Comparison of ENCODE assay signal across 10 cellular contexts in genomic region chr6:47278545-47278944, GRCh38. TPM values are rescaled to one million over a fixed set of nuclear protein-coding genes. Genes with fewer than 3 reads are reported as not detected.
A peak's percentile ranks its signal among the peaks of the same experiment; 100 is the strongest.
DNase-seq lines count a peak whose midpoint lies in the region; ATAC-seq, FAIRE-seq and TF ChIP-seq lines count a peak whose summit lies in the region.
"Had no signal": no experiment of that assay in that cellular context is flagged by ENCODE, and none has a peak within 500 bp of the region (broad histone marks: within the 10 kb centered on the region; RNA-seq: fewer than 3 reads in every experiment).

No MANE protein-coding gene starts in this region.

- peaks cover 5% of the 10 kb centered on the region for H3K36me3 ChIP-seq in astrocyte (ENCODE audit: insufficient read depth, low read length)
- H3K36me3 ChIP-seq in trophoblast cell (ENCODE audit: control insufficient read depth in 1 of 2, insufficient read depth in 2 of 2, low read length in 2 of 2): peaks cover 18 to 34% of the 10 kb centered on the region in 2 experiments
- H3K36me3 ChIP-seq in osteoblast (ENCODE audit: insufficient read depth, low read length): no peaks in the 10 kb centered on the region

- no peak overlapping the region for H3K4me3 Mint-ChIP-seq in astrocyte (ENCODE audit: unreplicated experiment)
- H3K4me3 Mint-ChIP-seq: T-helper 2 cell treated with Interferon-gamma antibody and Interleukin-4, amounts not matched to agents 5 μg/mL and 100 μg/mL, for 36 hours had no signal

- peak overlapping the region; percentile 87 for H3K4ac ChIP-seq in trophoblast cell (ENCODE audit: low read depth, low read length)

- H3K9me3 Mint-ChIP-seq in astrocyte (ENCODE audit: unreplicated experiment): no peaks in the 10 kb centered on the region
- H3K9me3 Mint-ChIP-seq: T-helper 2 cell treated with Interferon-gamma antibody and Interleukin-4, amounts not matched to agents 5 μg/mL and 100 μg/mL, for 36 hours had no signal

- H3K14ac ChIP-seq in trophoblast cell (ENCODE audit: low read length): no peak overlapping the region

- H4K20me1 ChIP-seq in astrocyte (ENCODE audit: insufficient read depth, low read length) (peaks cover 8% of the 10 kb centered on the region), osteoblast (ENCODE audit: insufficient read depth, low read length) (no peaks in the 10 kb centered on the region)

- no peak overlapping the region for H2BK5ac ChIP-seq in trophoblast cell (ENCODE audit: low read depth, low read length, poor library complexity)

- FAIRE-seq in astrocyte (lab: Jason Lieb, UNC): no peak

- H3K4me1 ChIP-seq in astrocyte (ENCODE audit: insufficient read depth, low read length) (no peaks in the 10 kb centered on the region), trophoblast cell (ENCODE audit: control insufficient read depth in 1 of 2, insufficient read depth in 2 of 2, low read length in 2 of 2) (peaks cover 0 to 2% of the 10 kb centered on the region in 2 experiments), osteoblast (ENCODE audit: insufficient read depth, low read length) (no peaks in the 10 kb centered on the region)

- no peak overlapping the region for H3K4me2 ChIP-seq in astrocyte (ENCODE audit: low read length)
- no peak overlapping the region for H3K4me2 ChIP-seq in trophoblast cell (ENCODE audit: low read length)
- no peak overlapping the region for H3K4me2 ChIP-seq in osteoblast (ENCODE audit: insufficient read depth, low read length)

- H3K9me3 ChIP-seq in astrocyte (ENCODE audit: insufficient read depth, low read depth, low read length) (no peaks in the 10 kb centered on the region), trophoblast cell (ENCODE audit: insufficient read depth, low read depth, low read length) (no peaks in the 10 kb centered on the region), osteoblast (ENCODE audit: low read depth, low read length) (no peaks in the 10 kb centered on the region)

- H2BK12ac ChIP-seq in trophoblast cell (ENCODE audit: low read length): no peak overlapping the region

- peaks cover 14% of the 10 kb centered on the region for H3K4me1 Mint-ChIP-seq in astrocyte (ENCODE audit: low read depth, unreplicated experiment)

- WGBS in trophoblast cell (ENCODE audit: extremely low coverage, insufficient coverage, insufficient read length): no CpG with 5 or more reads among the region's 3 CpGs

- no peak overlapping the region for H3K18ac ChIP-seq in trophoblast cell (ENCODE audit: low read length)

- H2BK120ac ChIP-seq in trophoblast cell (ENCODE audit: insufficient read depth, low read length, poor library complexity): no peak overlapping the region

- H2AFZ ChIP-seq in astrocyte (ENCODE audit: low read depth, low read length) (no peak overlapping the region), trophoblast cell (ENCODE audit: insufficient read depth, low read length, poor library complexity) (no peak overlapping the region), osteoblast (ENCODE audit: low read length) (no peak overlapping the region)

- DNase-seq in Jurkat, Clone E6-1 (ENCODE audit: low read depth, low spot score): peak; percentile 62
- DNase-seq in astrocyte (ENCODE audit: low read depth) (no peak), trophoblast cell (peak; percentile 63 to 90), osteoblast (ENCODE audit: insufficient read length, low spot score, missing footprints) (no peak), hippocampal formation (lab: John Stamatoyannopoulos, UW) (no peak)
- DNase-seq: effector CD8-positive, alpha-beta T cell; NCI-H1105 treated with DMSO at 0.1 percent for 48 hours had no signal

- H3K27me3 Mint-ChIP-seq in astrocyte (ENCODE audit: low read depth, unreplicated experiment): no peaks in the 10 kb centered on the region

- H3K79me2 ChIP-seq in astrocyte (ENCODE audit: insufficient read depth, low read length) (peaks cover 2% of the 10 kb centered on the region), trophoblast cell (ENCODE audit: control insufficient read depth, insufficient read depth, low read length, poor library complexity) (peaks cover 7% of the 10 kb centered on the region), osteoblast (ENCODE audit: insufficient read depth, low read length) (no peaks in the 10 kb centered on the region)

- ATAC-seq in GM18861 (IDR thresholded peaks at IDR 0.05; ENCODE audit: unreplicated experiment): peak; percentile 80
- ATAC-seq in GM18502 (IDR thresholded peaks at IDR 0.05; ENCODE audit: poor library complexity, unreplicated experiment): no peak

- H3K79me1 ChIP-seq in trophoblast cell (ENCODE audit: low read length): peaks cover 2% of the 10 kb centered on the region

- H4K12ac ChIP-seq in trophoblast cell (ENCODE audit: low read depth, low read length): no peak overlapping the region

- no peak overlapping the region for H3K23ac ChIP-seq in trophoblast cell (ENCODE audit: low read length)

- peaks cover 42% of the 10 kb centered on the region for H3K36me3 Mint-ChIP-seq in astrocyte (ENCODE audit: low read depth, unreplicated experiment)

- no peak overlapping the region for H4K91ac ChIP-seq in trophoblast cell (ENCODE audit: low read depth, low read length)

- H3K27me3 ChIP-seq in astrocyte (ENCODE audit: insufficient read depth, low read length) (no peaks in the 10 kb centered on the region), trophoblast cell (ENCODE audit: insufficient read depth, low read length) (no peaks in the 10 kb centered on the region), osteoblast (ENCODE audit: insufficient read depth, low read length) (no peaks in the 10 kb centered on the region)

- H3K9ac ChIP-seq in astrocyte (ENCODE audit: low read length): no peak overlapping the region
- H3K9ac ChIP-seq in trophoblast cell (ENCODE audit: low read length): no peak overlapping the region

- H3K27ac ChIP-seq in astrocyte (ENCODE audit: low read depth, low read length) (no peak overlapping the region), trophoblast cell (ENCODE audit: low read depth, low read length) (no peak overlapping the region), osteoblast (ENCODE audit: low read depth, low read length) (no peak overlapping the region)

- H3K4me3 ChIP-seq in Jurkat, Clone E6-1 (ENCODE audit: low read length): no peak overlapping the region
- H3K4me3 ChIP-seq in astrocyte (ENCODE audit: insufficient read depth, low read depth, low read length): no peak overlapping the region
- H3K4me3 ChIP-seq in trophoblast cell (ENCODE audit: low read depth, low read length): no peak overlapping the region
- no peak overlapping the region for H3K4me3 ChIP-seq in osteoblast (ENCODE audit: insufficient read depth, low read length)

- no peak overlapping the region for H2AK5ac ChIP-seq in trophoblast cell (ENCODE audit: low read length)

- TF ChIP-seq CTCF in astrocyte (IDR thresholded peaks at IDR 0.05; ENCODE audit: insufficient read depth, low read depth, low read length) (no peak), osteoblast (IDR thresholded peaks at IDR 0.05; ENCODE audit: extremely low read depth, low read depth, low read length) (no peak)

- H4K8ac ChIP-seq in trophoblast cell (ENCODE audit: low read depth, low read length): no peak overlapping the region

- H3K27ac Mint-ChIP-seq in astrocyte (ENCODE audit: unreplicated experiment): peak overlapping the region; percentile 64
- H3K27ac Mint-ChIP-seq: T-helper 2 cell treated with Interferon-gamma antibody and Interleukin-4, amounts not matched to agents 5 μg/mL and 100 μg/mL, for 36 hours had no signal

RNA-seq across cellular contexts. Expression of gene TNFRSF21, which starts 31.2 kb away (rescaled TPM):
- polyA plus RNA-seq in Jurkat, Clone E6-1 (2012; ENCODE audit: insufficient read depth, insufficient read length): 7.4 TPM
- total RNA-seq in astrocyte: 214 and 244 TPM in 2 replicates
- polyA plus RNA-seq in trophoblast cell (2013): 243 and 254 TPM in 2 replicates
- 1.4 and 2.1 TPM in 2 replicates for total RNA-seq in osteoblast

Comparison
In these comparisons a context has a peak if more than half of its experiments do, and no peak if none do; other contexts are left out.
1. DNase-seq: peak in Jurkat, Clone E6-1 (single experiment) and trophoblast cell (2 of 2); none in astrocyte (single experiment), osteoblast (single experiment) and hippocampal formation (0 of 2).
2. RNA of gene TNFRSF21, which starts 31.2 kb away (total RNA-seq): 214 to 244 TPM in astrocyte; 1.4 to 2.1 TPM in osteoblast; every median in the first group is over 10 times any median in the second.